Comparison of ENCODE assay signal across 27 cellular contexts in the genomic region with DNA sequence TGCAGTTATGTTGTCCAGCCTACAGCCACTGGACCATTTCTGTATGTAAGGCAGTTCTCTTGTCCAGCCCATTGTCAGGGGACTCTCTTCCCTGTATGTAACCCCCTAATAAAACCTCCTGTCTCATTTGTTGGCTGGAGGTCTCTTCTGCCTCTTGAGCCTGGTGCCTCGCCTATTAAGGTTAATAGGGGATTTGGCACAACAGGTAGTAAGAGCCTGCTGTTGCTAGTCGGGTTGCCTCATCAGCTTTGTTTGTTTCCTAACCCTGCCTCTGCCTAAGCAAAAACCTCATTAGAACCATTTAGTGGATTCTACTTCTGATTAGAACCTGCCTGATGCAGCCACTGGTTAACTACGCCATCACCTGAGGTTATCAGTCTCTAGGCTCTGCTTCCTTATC.
"Had no signal": no experiment of that assay in that cellular context is flagged by ENCODE, and none has a peak within 500 bp of the region (broad histone marks: within the 10 kb centered on the region; RNA-seq: fewer than 3 reads in every experiment).

No MANE protein-coding gene starts in this region.

- ATAC-seq: activated naive CD8-positive, alpha-beta T cell treated with anti-CD3 and anti-CD28 coated beads, Interleukin-2, amount 50 U/mL, for 24 hours; foreskin keratinocyte; heart right ventricle; sciatic nerve; stimulated activated naive B cell treated with anti-CD40 and anti-IgM and Interleukin-4, amounts not matched to agents 10 μg/mL and 1 μg/mL and 100 μg/mL, for 72 hours had no signal

- H3K27me3 ChIP-seq: breast epithelium, esophagus muscularis mucosa, foreskin keratinocyte, heart right ventricle, ovary, suprapubic skin, tibial artery had no signal

- H3K36me3 ChIP-seq: breast epithelium, esophagus muscularis mucosa, heart right ventricle, left ventricle myocardium inferior, ovary, prostate gland, suprapubic skin, tibial artery had no signal

- DNase-seq: activated CD4-positive, alpha-beta memory T cell treated with anti-CD3 and anti-CD28 coated beads for 36 hours; activated CD4-positive, alpha-beta T cell treated with anti-CD3 and anti-CD28 coated beads, Interleukin-2, amount 10 ng/mL, durations not matched to agents 24 days and 14 days; activated CD8-positive, alpha-beta memory T cell treated with anti-CD3 and anti-CD28 coated beads, Interleukin-2, amount 50 U/mL, for 48 hours; activated gamma-delta T cell treated with Interleukin-2 at 50 U/mL for 16 hours; activated naive CD4-positive, alpha-beta T cell treated with anti-CD3 and anti-CD28 coated beads, Interleukin-2, amount 50 U/mL, for 16 hours; activated naive CD8-positive, alpha-beta T cell treated with anti-CD3 and anti-CD28 coated beads, Interleukin-2, amount 50 U/mL, for 24 hours; activated T-cell treated with anti-CD3 and anti-CD28 coated beads, Interleukin-2, amount 50 U/mL, for 24 hours; amygdala; central memory CD4-positive, alpha-beta T cell; endodermal cell; foreskin keratinocyte; heart right ventricle; left ventricle myocardium inferior; naive B cell; ovary; retina; stimulated activated CD4-positive, alpha-beta T cell treated with anti-CD3 and anti-CD28 coated beads, Interleukin-1b, Interleukin-23, amount 100 ng/mL, for 48 hours; stimulated activated naive B cell treated with anti-CD40 and anti-IgM and Interleukin-4, amounts not matched to agents 10 μg/mL and 1 μg/mL and 100 μg/mL, for 72 hours; T-helper 1 cell had no signal

- H3K9me3 ChIP-seq: breast epithelium, esophagus muscularis mucosa, ovary, prostate gland, suprapubic skin, tibial artery had no signal

- H3K4me3 ChIP-seq: breast epithelium, esophagus muscularis mucosa, heart right ventricle, left ventricle myocardium inferior, lung, ovary, prostate gland, smooth muscle cell, suprapubic skin, tibial artery had no signal

- H3K4me1 ChIP-seq: breast epithelium, esophagus muscularis mucosa, foreskin keratinocyte, prostate gland, suprapubic skin, tibial artery had no signal

- H3K27ac ChIP-seq: esophagus muscularis mucosa, foreskin keratinocyte, heart right ventricle, left ventricle myocardium inferior, ovary, suprapubic skin, tibial artery had no signal
